ENCODE assay signal across 13 cellular contexts in genomic region chrX:111040377-111041017, GRCh38. TPM values are rescaled to one million over a fixed set of nuclear protein-coding genes. Genes with fewer than 3 reads are reported as not detected.
DNase-seq lines count a peak whose midpoint lies in the region; ATAC-seq and TF ChIP-seq lines count a peak whose summit lies in the region.
"Had no signal": no experiment of that assay in that cellular context is flagged by ENCODE, and none has a peak within 500 bp of the region (broad histone marks: within the 10 kb centered on the region; RNA-seq: fewer than 3 reads in every experiment).

No MANE protein-coding gene starts in this region.

- no peaks in the 10 kb centered on the region for H3K27me3 ChIP-seq in smooth muscle cell (ENCODE audit: low read depth)

- H2AFZ ChIP-seq in smooth muscle cell (ENCODE audit: low read depth) = no peak overlapping the region

- H3K27ac ChIP-seq in smooth muscle cell (ENCODE audit: low read depth) = peak overlapping the region; percentile 46

- H3K4me2 ChIP-seq in smooth muscle cell = no peak overlapping the region

- no peak overlapping the region for H3K4me3 Mint-ChIP-seq in effector memory CD8-positive, alpha-beta T cell
- H3K4me3 Mint-ChIP-seq in stimulated activated memory B cell treated with anti-CD40 and anti-IgM and Interleukin-4, amounts not matched to agents 10 μg/mL and 1 μg/mL and 100 μg/mL, for 72 hours = no peak overlapping the region
- H3K4me3 Mint-ChIP-seq: activated CD4-positive, alpha-beta memory T cell treated with anti-CD3 and anti-CD28 coated beads for 36 hours; activated naive CD8-positive, alpha-beta T cell treated with anti-CD3 and anti-CD28 coated beads, Interleukin-2, amount 10 ng/mL, durations not matched to agents 7 days and 5 days; neural crest cell had no signal

- H3K9me3 Mint-ChIP-seq in effector memory CD8-positive, alpha-beta T cell = no peaks in the 10 kb centered on the region
- H3K9me3 Mint-ChIP-seq in stimulated activated memory B cell treated with anti-CD40 and anti-IgM and Interleukin-4, amounts not matched to agents 10 μg/mL and 1 μg/mL and 100 μg/mL, for 72 hours = no peaks in the 10 kb centered on the region
- H3K9me3 Mint-ChIP-seq: activated CD4-positive, alpha-beta memory T cell treated with anti-CD3 and anti-CD28 coated beads for 36 hours; activated naive CD8-positive, alpha-beta T cell treated with anti-CD3 and anti-CD28 coated beads, Interleukin-2, amount 10 ng/mL, durations not matched to agents 7 days and 5 days; neural crest cell had no signal

- H3K9ac ChIP-seq in smooth muscle cell (ENCODE audit: low read depth) = no peak overlapping the region

- no peaks in the 10 kb centered on the region for H3F3A ChIP-seq in smooth muscle cell (ENCODE audit: low read depth)

- H3K27ac Mint-ChIP-seq in effector memory CD8-positive, alpha-beta T cell = peak overlapping the region in 1 of 2 donors; percentile 29
- H3K27ac Mint-ChIP-seq in stimulated activated memory B cell treated with anti-CD40 and anti-IgM and Interleukin-4, amounts not matched to agents 10 μg/mL and 1 μg/mL and 100 μg/mL, for 72 hours = no peak overlapping the region
- H3K27ac Mint-ChIP-seq: activated CD4-positive, alpha-beta memory T cell treated with anti-CD3 and anti-CD28 coated beads for 36 hours; activated naive CD8-positive, alpha-beta T cell treated with anti-CD3 and anti-CD28 coated beads, Interleukin-2, amount 10 ng/mL, durations not matched to agents 7 days and 5 days had no signal

- ATAC-seq in GM21717 (IDR thresholded peaks at IDR 0.05; ENCODE audit: unreplicated experiment) = peak; percentile 41
- peak; percentile 55 for ATAC-seq in effector memory CD8-positive, alpha-beta T cell (replicated peaks)
- ATAC-seq in HG03565 (IDR thresholded peaks at IDR 0.05; ENCODE audit: unreplicated experiment) = no peak
- no peak for ATAC-seq in HG03039 (IDR thresholded peaks at IDR 0.05; ENCODE audit: unreplicated experiment)
- no peak for ATAC-seq in stimulated activated memory B cell treated with anti-CD40 and anti-IgM and Interleukin-4, amounts not matched to agents 10 μg/mL and 1 μg/mL and 100 μg/mL, for 72 hours
- ATAC-seq: SK-N-SH treated with all-trans-retinoic acid at 6 μM for 48 hours; stimulated activated naive CD8-positive, alpha-beta T cell treated with anti-CD3 and anti-CD28 coated beads, Interleukin-15, Interleukin-2, amounts not matched to agents 100 U/mL and 50 U/mL, for 24 hours had no signal

- no peaks in the 10 kb centered on the region for H3K4me1 ChIP-seq in smooth muscle cell (ENCODE audit: low read depth)

- H4K20me1 ChIP-seq in smooth muscle cell (ENCODE audit: low read depth) = no peaks in the 10 kb centered on the region

- H3K36me3 ChIP-seq in smooth muscle cell (ENCODE audit: low read depth) = no peaks in the 10 kb centered on the region

- H3K27me3 Mint-ChIP-seq in effector memory CD8-positive, alpha-beta T cell = no peaks in the 10 kb centered on the region
- no peaks in the 10 kb centered on the region for H3K27me3 Mint-ChIP-seq in stimulated activated memory B cell treated with anti-CD40 and anti-IgM and Interleukin-4, amounts not matched to agents 10 μg/mL and 1 μg/mL and 100 μg/mL, for 72 hours
- H3K27me3 Mint-ChIP-seq: activated CD4-positive, alpha-beta memory T cell treated with anti-CD3 and anti-CD28 coated beads for 36 hours; activated naive CD8-positive, alpha-beta T cell treated with anti-CD3 and anti-CD28 coated beads, Interleukin-2, amount 10 ng/mL, durations not matched to agents 7 days and 5 days had no signal

- H3K9me3 ChIP-seq in smooth muscle cell (replicated peaks; ENCODE audit: low read depth) = no peaks in the 10 kb centered on the region

- no peak for TF ChIP-seq CTCF in smooth muscle cell (IDR thresholded peaks at IDR 0.05; ENCODE audit: borderline replicate concordance, insufficient read depth, poor library complexity, severe bottlenecking)

- H3K4me3 ChIP-seq in Jurkat, Clone E6-1 (ENCODE audit: low read length) = peak overlapping the region; percentile 9; the same call in 1 of the 2 replicates
- no peak overlapping the region for H3K4me3 ChIP-seq in smooth muscle cell

- DNase-seq in Jurkat, Clone E6-1 (ENCODE audit: low read depth, low spot score) = peak; percentile 3
- no peak for DNase-seq in effector memory CD8-positive, alpha-beta T cell
- DNase-seq in smooth muscle cell (lab: John Stamatoyannopoulos, UW; ENCODE audit: unreplicated experiment) = no peak
- DNase-seq: activated naive CD8-positive, alpha-beta T cell treated with anti-CD3 and anti-CD28 coated beads, Interleukin-2, amount 10 ng/mL, durations not matched to agents 7 days and 5 days; NCI-H2227 treated with DMSO at 0.1 percent for 48 hours had no signal

- H3K4me1 Mint-ChIP-seq in effector memory CD8-positive, alpha-beta T cell (ENCODE audit: low read depth in 2 of 2) = peaks cover 0 to 4% of the 10 kb centered on the region in 2 donors
- no peaks in the 10 kb centered on the region for H3K4me1 Mint-ChIP-seq in stimulated activated memory B cell treated with anti-CD40 and anti-IgM and Interleukin-4, amounts not matched to agents 10 μg/mL and 1 μg/mL and 100 μg/mL, for 72 hours
- H3K4me1 Mint-ChIP-seq: activated naive CD8-positive, alpha-beta T cell treated with anti-CD3 and anti-CD28 coated beads, Interleukin-2, amount 10 ng/mL, durations not matched to agents 7 days and 5 days had no signal

- WGBS in smooth muscle cell (ENCODE audit: low lambda C conversion rate) = 60% methylated on average over 3 of the region's 3 CpGs

- H3K36me3 Mint-ChIP-seq in effector memory CD8-positive, alpha-beta T cell (ENCODE audit: insufficient read depth) = no peaks in the 10 kb centered on the region
- H3K36me3 Mint-ChIP-seq in stimulated activated memory B cell treated with anti-CD40 and anti-IgM and Interleukin-4, amounts not matched to agents 10 μg/mL and 1 μg/mL and 100 μg/mL, for 72 hours = no peaks in the 10 kb centered on the region
- H3K36me3 Mint-ChIP-seq: activated CD4-positive, alpha-beta memory T cell treated with anti-CD3 and anti-CD28 coated beads for 36 hours; activated naive CD8-positive, alpha-beta T cell treated with anti-CD3 and anti-CD28 coated beads, Interleukin-2, amount 10 ng/mL, durations not matched to agents 7 days and 5 days had no signal

- no peaks in the 10 kb centered on the region for H3K79me2 ChIP-seq in smooth muscle cell (ENCODE audit: low read depth)

RNA-seq across cellular contexts. Expression of gene PAK3, which starts 55.5 kb away (rescaled TPM):
- not detected for polyA plus RNA-seq in Jurkat, Clone E6-1 (2012; ENCODE audit: insufficient read depth, insufficient read length)
- total RNA-seq in smooth muscle cell = 0.04 and 0.36 TPM in 2 replicates
- polyA plus RNA-seq in smooth muscle cell = 0.14 and 0.17 TPM in 2 replicates

Comparison
In these comparisons a context has a peak if more than half of its experiments do, and no peak if none do; other contexts are left out.
1. ATAC-seq: peak in GM21717 (single experiment) and effector memory CD8-positive, alpha-beta T cell (single experiment); none in HG03565 (single experiment), HG03039 (single experiment) and stimulated activated memory B cell treated with anti-CD40 and anti-IgM and Interleukin-4, amounts not matched to agents 10 μg/mL and 1 μg/mL and 100 μg/mL, for 72 hours (single experiment).